ENCODE assay signal across 1 cellular context in genomic region chr6:27592481-27593199, GRCh38.
TF ChIP-seq lines count a peak whose summit lies in the region.

No MANE protein-coding gene starts in this region.

TF ChIP-seq in K562, 482 proteins besides CTCF, POLR2A, EP300 and RAD21 (continued from another document and continues in another):
- TF ChIP-seq, protein P1, sequence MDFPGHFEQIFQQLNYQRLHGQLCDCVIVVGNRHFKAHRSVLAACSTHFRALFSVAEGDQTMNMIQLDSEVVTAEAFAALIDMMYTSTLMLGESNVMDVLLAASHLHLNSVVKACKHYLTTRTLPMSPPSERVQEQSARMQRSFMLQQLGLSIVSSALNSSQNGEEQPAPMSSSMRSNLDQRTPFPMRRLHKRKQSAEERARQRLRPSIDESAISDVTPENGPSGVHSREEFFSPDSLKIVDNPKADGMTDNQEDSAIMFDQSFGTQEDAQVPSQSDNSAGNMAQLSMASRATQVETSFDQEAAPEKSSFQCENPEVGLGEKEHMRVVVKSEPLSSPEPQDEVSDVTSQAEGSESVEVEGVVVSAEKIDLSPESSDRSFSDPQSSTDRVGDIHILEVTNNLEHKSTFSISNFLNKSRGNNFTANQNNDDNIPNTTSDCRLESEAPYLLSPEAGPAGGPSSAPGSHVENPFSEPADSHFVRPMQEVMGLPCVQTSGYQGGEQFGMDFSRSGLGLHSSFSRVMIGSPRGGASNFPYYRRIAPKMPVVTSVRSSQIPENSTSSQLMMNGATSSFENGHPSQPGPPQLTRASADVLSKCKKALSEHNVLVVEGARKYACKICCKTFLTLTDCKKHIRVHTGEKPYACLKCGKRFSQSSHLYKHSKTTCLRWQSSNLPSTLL (IDR thresholded peaks at IDR 0.05): peak; percentile 80; the same call in 1 of the 2 replicates
- TF ChIP-seq SMARCC2 (IDR thresholded peaks at IDR 0.05; ENCODE audit: low read depth): 0 out of 2 replicates have a peak, but pooled peaks have one; percentile 19
- TF ChIP-seq, protein P2, sequence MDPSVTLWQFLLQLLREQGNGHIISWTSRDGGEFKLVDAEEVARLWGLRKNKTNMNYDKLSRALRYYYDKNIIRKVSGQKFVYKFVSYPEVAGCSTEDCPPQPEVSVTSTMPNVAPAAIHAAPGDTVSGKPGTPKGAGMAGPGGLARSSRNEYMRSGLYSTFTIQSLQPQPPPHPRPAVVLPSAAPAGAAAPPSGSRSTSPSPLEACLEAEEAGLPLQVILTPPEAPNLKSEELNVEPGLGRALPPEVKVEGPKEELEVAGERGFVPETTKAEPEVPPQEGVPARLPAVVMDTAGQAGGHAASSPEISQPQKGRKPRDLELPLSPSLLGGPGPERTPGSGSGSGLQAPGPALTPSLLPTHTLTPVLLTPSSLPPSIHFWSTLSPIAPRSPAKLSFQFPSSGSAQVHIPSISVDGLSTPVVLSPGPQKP (CRISPR knock-in tag; IDR thresholded peaks at IDR 0.05): no peak
- no peak for TF ChIP-seq ETS2 (tag; IDR thresholded peaks at IDR 0.05; ENCODE audit: borderline replicate concordance, poor library complexity, severe bottlenecking)
- no peak for TF ChIP-seq ZNF699 (CRISPR knock-in tag; IDR thresholded peaks at IDR 0.05; ENCODE audit: insufficient replicate concordance)
- peak in 1 of 2 experiments; percentile 76; a peak in 2 of 4 replicates for TF ChIP-seq TRIM24 (IDR thresholded peaks at IDR 0.05)
- no peak for TF ChIP-seq DMBX1 (CRISPR knock-in tag; IDR thresholded peaks at IDR 0.05; ENCODE audit: borderline replicate concordance)
- TF ChIP-seq UBTF (IDR thresholded peaks at IDR 0.05; ENCODE audit: borderline replicate concordance in 1 of 2, low read depth in 2 of 2, low read length in 2 of 2): peak in 1 of 2 experiments; percentile 73; a peak in 3 of 4 replicates
- no peak for TF ChIP-seq ARHGAP35 (IDR thresholded peaks at IDR 0.05; ENCODE audit: partially characterized antibody)
- TF ChIP-seq GABPB2 (CRISPR knock-in tag; conservative IDR thresholded peaks at IDR 0.05): no peak
- peak in 1 of 2 experiments; percentile 94 for TF ChIP-seq NCOA2 (IDR thresholded peaks at IDR 0.05; ENCODE audit: partially characterized antibody in 2 of 2)
- peak; percentile 79; the same call in 1 of the 2 replicates for TF ChIP-seq ZNF766 (CRISPR knock-in tag; conservative IDR thresholded peaks at IDR 0.05)
- TF ChIP-seq, protein P3, sequence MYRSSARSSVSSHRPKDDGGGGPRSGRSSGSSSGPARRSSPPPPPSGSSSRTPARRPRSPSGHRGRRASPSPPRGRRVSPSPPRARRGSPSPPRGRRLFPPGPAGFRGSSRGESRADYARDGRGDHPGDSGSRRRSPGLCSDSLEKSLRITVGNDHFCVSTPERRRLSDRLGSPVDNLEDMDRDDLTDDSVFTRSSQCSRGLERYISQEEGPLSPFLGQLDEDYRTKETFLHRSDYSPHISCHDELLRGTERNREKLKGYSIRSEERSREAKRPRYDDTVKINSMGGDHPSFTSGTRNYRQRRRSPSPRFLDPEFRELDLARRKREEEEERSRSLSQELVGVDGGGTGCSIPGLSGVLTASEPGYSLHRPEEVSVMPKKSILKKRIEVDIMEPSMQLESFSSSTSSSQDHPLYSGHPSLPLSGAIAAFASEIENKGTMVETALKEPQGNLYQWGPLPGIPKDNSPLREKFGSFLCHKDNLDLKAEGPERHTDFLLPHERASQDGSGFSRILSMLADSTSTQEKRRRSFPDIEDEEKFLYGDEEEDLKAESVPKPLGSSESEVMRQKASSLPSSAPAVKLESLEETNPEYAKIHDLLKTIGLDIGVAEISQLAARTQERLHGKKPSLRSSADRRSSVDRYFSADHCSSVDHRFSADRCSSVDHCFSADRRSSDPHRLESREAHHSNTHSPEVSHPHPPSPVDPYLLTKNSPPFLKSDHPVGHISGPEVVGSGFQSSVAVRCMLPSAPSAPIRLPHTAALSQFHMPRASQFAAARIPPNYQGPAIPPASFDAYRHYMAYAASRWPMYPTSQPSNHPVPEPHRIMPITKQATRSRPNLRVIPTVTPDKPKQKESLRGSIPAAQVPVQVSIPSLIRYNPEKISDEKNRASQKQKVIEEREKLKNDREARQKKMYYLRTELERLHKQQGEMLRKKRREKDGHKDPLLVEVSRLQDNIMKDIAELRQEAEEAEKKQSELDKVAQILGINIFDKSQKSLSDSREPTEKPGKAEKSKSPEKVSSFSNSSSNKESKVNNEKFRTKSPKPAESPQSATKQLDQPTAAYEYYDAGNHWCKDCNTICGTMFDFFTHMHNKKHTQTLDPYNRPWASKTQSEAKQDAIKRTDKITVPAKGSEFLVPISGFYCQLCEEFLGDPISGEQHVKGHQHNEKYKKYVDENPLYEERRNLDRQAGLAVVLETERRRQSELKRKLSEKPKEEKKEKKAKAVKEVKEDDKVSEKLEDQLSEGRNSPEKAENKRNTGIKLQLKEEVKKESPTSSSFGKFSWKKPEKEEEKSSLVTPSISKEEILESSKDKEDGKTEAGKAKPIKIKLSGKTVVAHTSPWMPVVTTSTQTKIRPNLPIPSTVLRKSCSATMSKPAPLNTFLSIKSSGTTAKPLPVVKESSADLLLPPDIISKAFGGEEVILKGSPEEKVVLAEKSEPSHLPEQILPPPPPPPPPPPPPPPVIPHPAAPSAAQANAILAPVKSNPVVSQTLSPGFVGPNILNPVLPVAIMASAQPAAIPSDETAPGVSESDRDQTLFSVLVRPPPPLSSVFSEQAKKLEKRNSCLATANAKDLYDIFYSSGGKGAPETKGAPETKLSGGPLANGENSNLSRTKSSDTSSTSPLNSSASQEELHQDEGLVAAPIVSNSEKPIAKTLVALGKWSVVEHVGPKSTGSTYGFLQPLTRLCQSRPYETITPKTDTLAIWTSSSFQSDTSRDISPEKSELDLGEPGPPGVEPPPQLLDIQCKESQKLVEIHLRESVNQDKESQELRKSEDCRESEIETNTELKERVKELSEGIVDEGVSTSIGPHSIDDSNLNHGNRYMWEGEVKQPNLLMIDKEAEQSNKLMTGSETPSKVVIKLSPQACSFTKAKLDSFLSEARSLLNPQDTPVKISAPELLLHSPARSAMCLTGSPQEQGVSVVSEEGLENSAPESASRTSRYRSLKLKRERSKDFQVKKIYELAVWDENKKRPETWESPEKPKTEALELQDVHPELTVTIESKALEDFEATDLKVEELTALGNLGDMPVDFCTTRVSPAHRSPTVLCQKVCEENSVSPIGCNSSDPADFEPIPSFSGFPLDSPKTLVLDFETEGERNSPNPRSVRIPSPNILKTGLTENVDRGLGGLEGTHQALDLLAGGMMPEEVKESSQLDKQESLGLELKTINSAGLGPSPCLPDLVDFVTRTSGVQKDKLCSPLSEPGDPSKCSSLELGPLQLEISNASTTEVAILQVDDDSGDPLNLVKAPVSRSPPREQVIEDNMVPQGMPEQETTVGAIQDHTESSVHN (IDR thresholded peaks at IDR 0.05; ENCODE audit: borderline replicate concordance in 1 of 2, low read depth in 1 of 2): peak; percentile 65 to 84; a peak in 2 of 4 replicates
- TF ChIP-seq CREB3 (tag; conservative IDR thresholded peaks at IDR 0.05; ENCODE audit: low read depth): no peak
- no peak for TF ChIP-seq ZNF551 (CRISPR knock-in tag; IDR thresholded peaks at IDR 0.05)
- TF ChIP-seq ZNF436 (CRISPR knock-in tag; IDR thresholded peaks at IDR 0.05): no peak
- no peak for TF ChIP-seq ZNF175 (CRISPR knock-in tag; IDR thresholded peaks at IDR 0.05; ENCODE audit: low read depth)
- TF ChIP-seq ZNF263 (CRISPR knock-in tag; IDR thresholded peaks at IDR 0.05; ENCODE audit: borderline replicate concordance): peak; percentile 40; the same call in 1 of the 2 replicates
- 0 out of 2 replicates have a peak, but pooled peaks have one; percentile 33 for TF ChIP-seq CREB5 (CRISPR knock-in tag; IDR thresholded peaks at IDR 0.05)
- TF ChIP-seq, protein P4, sequence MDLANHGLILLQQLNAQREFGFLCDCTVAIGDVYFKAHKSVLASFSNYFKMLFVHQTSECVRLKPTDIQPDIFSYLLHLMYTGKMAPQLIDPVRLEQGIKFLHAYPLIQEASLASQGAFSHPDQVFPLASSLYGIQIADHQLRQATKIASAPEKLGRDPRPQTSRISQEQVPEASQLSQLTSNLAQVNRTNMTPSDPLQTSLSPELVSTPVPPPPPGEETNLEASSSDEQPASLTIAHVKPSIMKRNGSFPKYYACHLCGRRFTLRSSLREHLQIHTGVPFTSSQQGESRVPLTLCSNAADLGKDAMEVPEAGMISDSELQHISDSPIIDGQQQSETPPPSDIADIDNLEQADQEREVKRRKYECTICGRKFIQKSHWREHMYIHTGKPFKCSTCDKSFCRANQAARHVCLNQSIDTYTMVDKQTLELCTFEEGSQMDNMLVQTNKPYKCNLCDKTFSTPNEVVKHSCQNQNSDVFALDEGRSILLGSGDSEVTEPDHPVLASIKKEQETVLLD (IDR thresholded peaks at IDR 0.05): peak; percentile 64; the same call in 1 of the 2 replicates
- peak; percentile 79 for TF ChIP-seq ETV5 (CRISPR knock-in tag; IDR thresholded peaks at IDR 0.05; ENCODE audit: low read depth)
- peak in 1 of 2 experiments; percentile 76; a peak in 1 of 3 replicates for TF ChIP-seq CBX3 (IDR thresholded peaks at IDR 0.05; ENCODE audit: borderline replicate concordance in 1 of 2, low read length in 2 of 2)
- no peak for TF ChIP-seq TEAD2 (tag; IDR thresholded peaks at IDR 0.05)
- no peak for TF ChIP-seq SLC30A9 (CRISPR knock-in tag; IDR thresholded peaks at IDR 0.05)
- TF ChIP-seq ID3 (CRISPR knock-in tag; IDR thresholded peaks at IDR 0.05): no peak
- TF ChIP-seq ID3 (tag; IDR thresholded peaks at IDR 0.05): 0 out of 2 replicates have a peak, but pooled peaks have one; percentile 76
- TF ChIP-seq ZNF124 (CRISPR knock-in tag; IDR thresholded peaks at IDR 0.05): no peak
